Comparison of ENCODE assay signal across 8 cellular contexts in genomic region chr11:12086271-12087074, GRCh38. TPM values are rescaled to one million over a fixed set of nuclear protein-coding genes. Genes with fewer than 3 reads are reported as not detected.
A peak's percentile ranks its signal among the peaks of the same experiment; 100 is the strongest.
DNase-seq lines count a peak whose midpoint lies in the region; ATAC-seq and TF ChIP-seq lines count a peak whose summit lies in the region.

No MANE protein-coding gene starts in this region.

- peak overlapping the region; percentile 68 for H3K27ac ChIP-seq in skeletal muscle tissue (ENCODE audit: low read depth, low read length)

- peaks cover 60% of the 10 kb centered on the region for H3K4me1 Mint-ChIP-seq in activated CD8-positive, alpha-beta T cell treated with anti-CD3 and anti-CD28 coated beads for 36 hours (ENCODE audit: low read depth)

- no peak for ATAC-seq in activated naive CD4-positive, alpha-beta T cell treated with anti-CD3 and anti-CD28 coated beads, Interleukin-2, amount 50 U/mL, for 72 hours
- no peak for ATAC-seq in activated CD8-positive, alpha-beta T cell treated with anti-CD3 and anti-CD28 coated beads for 36 hours
- no peak for ATAC-seq in GM18505 (IDR thresholded peaks at IDR 0.05; ENCODE audit: unreplicated experiment)

- H3K27ac Mint-ChIP-seq in activated naive CD4-positive, alpha-beta T cell treated with anti-CD3 and anti-CD28 coated beads, Interleukin-2, amount 50 U/mL, for 72 hours = peak overlapping the region; percentile 39 to 59
- peak overlapping the region; percentile 75 for H3K27ac Mint-ChIP-seq in activated CD8-positive, alpha-beta T cell treated with anti-CD3 and anti-CD28 coated beads for 36 hours

- no peak for TF ChIP-seq CTCF in activated CD8-positive, alpha-beta T cell treated with anti-CD3 and anti-CD28 coated beads for 36 hours (IDR thresholded peaks at IDR 0.05)

- H3K27me3 ChIP-seq in skeletal muscle tissue (ENCODE audit: control insufficient read depth in 3 of 3, insufficient read depth in 3 of 3, low read length in 3 of 3) = peaks cover 0 to 11% (median 2%) of the 10 kb centered on the region in 3 donors

- H3K4me3 ChIP-seq in skeletal muscle tissue (ENCODE audit: low read length in 3 of 3) = peak overlapping the region in 2 of 3 donors; percentile 27 to 52

- no peak for TF ChIP-seq POLR2A in GM18505 (IDR thresholded peaks at IDR 0.05; ENCODE audit: borderline replicate concordance, extremely low read depth, insufficient read depth, insufficient read length)

- POLR2A ChIA-PET in activated CD8-positive, alpha-beta T cell treated with anti-CD3 and anti-CD28 coated beads for 36 hours (lab: Charles Lee) = interaction anchor here (0.7 to 1.0 kb wide), 3 partner anchors 20 to 100 kb away, joined by 3 read pairs; no protein-coding TSS in a partner anchor

- H3K27me3 Mint-ChIP-seq in activated CD8-positive, alpha-beta T cell treated with anti-CD3 and anti-CD28 coated beads for 36 hours = no peaks in the 10 kb centered on the region

- H3K9me3 ChIP-seq in skeletal muscle tissue (ENCODE audit: control insufficient read depth in 3 of 3, low read length in 3 of 3) = no peaks in the 10 kb centered on the region

- peaks cover 0 to 6% of the 10 kb centered on the region in 2 donors for H3K36me3 Mint-ChIP-seq in activated naive CD4-positive, alpha-beta T cell treated with anti-CD3 and anti-CD28 coated beads, Interleukin-2, amount 50 U/mL, for 72 hours
- H3K36me3 Mint-ChIP-seq in activated CD8-positive, alpha-beta T cell treated with anti-CD3 and anti-CD28 coated beads for 36 hours (ENCODE audit: low read depth) = no peaks in the 10 kb centered on the region

- H3K4me1 ChIP-seq in skeletal muscle tissue (ENCODE audit: control insufficient read depth in 3 of 3, insufficient read depth in 3 of 3, low read length in 3 of 3) = peaks cover 29 to 38% (median 32%) of the 10 kb centered on the region in 3 donors

- CTCF ChIA-PET in activated CD8-positive, alpha-beta T cell treated with anti-CD3 and anti-CD28 coated beads for 36 hours (lab: Charles Lee) = interaction anchor here (0.8 to 6.0 kb wide), 19 partner anchors 8 to 202 kb away, joined by 3 to 30 read pairs (median 3); no protein-coding TSS in a partner anchor

- DNase-seq in activated naive CD4-positive, alpha-beta T cell treated with anti-CD3 and anti-CD28 coated beads, Interleukin-2, amount 50 U/mL, for 72 hours (ENCODE audit: low spot score in 2 of 2) = no peak
- DNase-seq in activated naive CD4-positive, alpha-beta T cell treated with anti-CD3 and anti-CD28 coated beads, Interleukin-2, amount 50 U/mL, for 16 hours = no peak
- DNase-seq in activated CD8-positive, alpha-beta T cell treated with anti-CD3 and anti-CD28 coated beads for 36 hours = no peak
- DNase-seq in cardiac septum (ENCODE audit: low spot score) = peak; percentile 83
- DNase-seq in DMS153 (lab: John Stamatoyannopoulos, UW) = no peak
- DNase-seq in NCI-H2107 (lab: John Stamatoyannopoulos, UW) = no peak

- no peaks in the 10 kb centered on the region for H3K36me3 ChIP-seq in skeletal muscle tissue (ENCODE audit: control insufficient read depth in 3 of 3, insufficient read depth in 3 of 3, low read length in 3 of 3)

- H3K9ac ChIP-seq in skeletal muscle tissue (ENCODE audit: low read depth in 1 of 3, low read length in 3 of 3) = peak overlapping the region; percentile 45 to 62 (median 54)

- intact Hi-C loops in activated CD8-positive, alpha-beta T cell treated with anti-CD3 and anti-CD28 coated beads for 36 hours (cut with micrococcal nuclease) = no loop called here
- intact Hi-C loops in cardiac septum (cut with DNase I) = loop anchor here (5.0 kb wide), 2 partner anchors 34 to 76 kb away; no protein-coding TSS in a partner anchor

- H3K4me3 Mint-ChIP-seq in activated CD8-positive, alpha-beta T cell treated with anti-CD3 and anti-CD28 coated beads for 36 hours = no peak overlapping the region

- peaks cover 0 to 3% of the 10 kb centered on the region in 2 donors for H3K9me3 Mint-ChIP-seq in activated naive CD4-positive, alpha-beta T cell treated with anti-CD3 and anti-CD28 coated beads, Interleukin-2, amount 50 U/mL, for 72 hours
- H3K9me3 Mint-ChIP-seq in activated CD8-positive, alpha-beta T cell treated with anti-CD3 and anti-CD28 coated beads for 36 hours = peaks cover 2% of the 10 kb centered on the region

RNA-seq across cellular contexts. Expression of gene MICAL2, which starts 23.9 kb away (rescaled TPM):
- total RNA-seq in activated naive CD4-positive, alpha-beta T cell treated with anti-CD3 and anti-CD28 coated beads, Interleukin-2, amount 50 U/mL, for 72 hours = 100 to 1,000 TPM in 1 of 2 donors, 10 to 100 TPM in 1; 60.8 to 124 TPM
- total RNA-seq in activated CD8-positive, alpha-beta T cell treated with anti-CD3 and anti-CD28 coated beads for 36 hours = 100 to 1,000 TPM in 1 of 2 experiments, 10 to 100 TPM in 1; 99.8 to 105 TPM
- 98.7 TPM for total RNA-seq in cardiac septum
- 35.5 TPM for total RNA-seq in skeletal muscle tissue
